1 cellular context compared by ENCODE assay signal in the genomic region with DNA sequence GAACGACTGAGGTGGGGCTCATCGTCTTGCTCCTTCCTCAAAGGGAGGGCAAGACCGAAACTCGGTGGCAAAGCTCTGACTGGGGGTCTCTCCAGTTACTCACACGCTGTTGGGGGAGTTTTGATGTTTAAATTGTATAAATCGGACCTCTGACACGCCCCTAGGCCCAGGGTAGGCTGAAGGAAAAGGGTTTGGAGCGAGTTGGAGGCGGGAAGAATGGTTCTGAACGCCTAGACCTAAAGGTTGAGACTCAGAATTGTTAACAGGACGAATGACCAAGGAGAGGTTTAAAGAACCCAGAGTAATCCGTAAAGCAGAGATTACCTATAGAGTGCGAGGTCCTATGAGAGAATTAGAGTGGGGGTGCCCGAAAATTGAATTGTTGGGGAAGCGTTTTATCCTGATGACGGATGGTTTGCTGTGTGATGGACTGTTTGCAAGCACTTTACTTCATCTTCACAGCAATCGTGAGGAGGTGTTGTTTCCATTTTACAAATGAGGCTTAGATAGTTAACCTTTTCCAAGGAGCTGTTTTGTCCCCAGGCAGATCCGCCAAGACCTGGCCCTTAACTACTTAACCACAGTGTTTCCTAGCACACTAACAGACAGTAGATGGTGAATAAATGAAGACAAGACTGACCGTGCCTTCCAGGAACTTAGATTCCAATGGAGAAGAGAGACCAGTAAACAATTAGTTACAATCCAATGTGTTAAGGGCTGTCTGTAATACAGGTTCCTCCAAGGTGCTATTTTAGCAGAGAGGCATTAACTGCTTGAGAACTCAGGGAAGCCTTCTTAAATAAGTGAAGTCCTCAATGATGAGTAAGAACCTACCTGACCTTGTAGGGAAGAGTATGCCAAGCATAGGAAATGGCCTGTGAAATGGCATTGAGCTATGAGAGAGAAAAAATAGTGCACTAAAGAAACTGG.
TF ChIP-seq lines count a peak whose summit lies in the region.

No MANE protein-coding gene starts in this region.

TF ChIP-seq in HepG2, 621 proteins besides CTCF, POLR2A, EP300 and RAD21 (continued from another document and continues in another):
- TF ChIP-seq ARID4A (CRISPR knock-in tag; IDR thresholded peaks at IDR 0.05; ENCODE audit: borderline replicate concordance) (no peak), CREM (IDR thresholded peaks at IDR 0.05) (no peak; the same call in 1 of the 2 replicates), CREM (CRISPR knock-in tag; IDR thresholded peaks at IDR 0.05) (no peak), ARNT2 (CRISPR knock-in tag; IDR thresholded peaks at IDR 0.05; ENCODE audit: low read depth) (no peak), ZNF30 (CRISPR knock-in tag; IDR thresholded peaks at IDR 0.05) (0 out of 2 replicates have a peak, but pooled peaks have one; percentile 44), MTA3 (CRISPR knock-in tag; IDR thresholded peaks at IDR 0.05) (no peak), ZMYM3 (CRISPR knock-in tag; IDR thresholded peaks at IDR 0.05) (no peak), FOXC1 (CRISPR knock-in tag; IDR thresholded peaks at IDR 0.05; ENCODE audit: borderline replicate concordance) (no peak), IRX3 (CRISPR knock-in tag; IDR thresholded peaks at IDR 0.05; ENCODE audit: borderline replicate concordance, low read depth) (peak; percentile 79; the same call in 1 of the 2 replicates), ZNF878 (CRISPR knock-in tag; IDR thresholded peaks at IDR 0.05) (no peak), ZNF251 (CRISPR knock-in tag; IDR thresholded peaks at IDR 0.05) (no peak), ETV5 (CRISPR knock-in tag; IDR thresholded peaks at IDR 0.05; ENCODE audit: borderline replicate concordance) (no peak), AGO2 (optimal IDR thresholded peaks at IDR 0.05; ENCODE audit: low read depth, low read length) (no peak), CEBPB (IDR thresholded peaks at IDR 0.05; ENCODE audit: borderline replicate concordance, low read depth, low read length) (no peak), ZSCAN21 (CRISPR knock-in tag; IDR thresholded peaks at IDR 0.05; ENCODE audit: borderline replicate concordance) (no peak), IRF2 (CRISPR knock-in tag; IDR thresholded peaks at IDR 0.05) (no peak), HES4 (CRISPR knock-in tag; IDR thresholded peaks at IDR 0.05; ENCODE audit: borderline replicate concordance) (no peak; the same call in 1 of the 2 replicates), KMT2B (CRISPR knock-in tag; IDR thresholded peaks at IDR 0.05) (no peak), ERF (CRISPR knock-in tag; IDR thresholded peaks at IDR 0.05) (no peak), HMG20B (CRISPR knock-in tag; conservative IDR thresholded peaks at IDR 0.05) (no peak), KDM5B (CRISPR knock-in tag; IDR thresholded peaks at IDR 0.05; ENCODE audit: borderline replicate concordance) (no peak), MYC (CRISPR knock-in tag; IDR thresholded peaks at IDR 0.05; ENCODE audit: borderline replicate concordance) (no peak), PCBP2 (optimal IDR thresholded peaks at IDR 0.05; ENCODE audit: low read depth, low read length, poor library complexity, severe bottlenecking) (no peak), ZUFSP (CRISPR knock-in tag; IDR thresholded peaks at IDR 0.05; ENCODE audit: borderline replicate concordance) (no peak), SOX6 (IDR thresholded peaks at IDR 0.05) (no peak), SOX6 (CRISPR knock-in tag; IDR thresholded peaks at IDR 0.05) (no peak), NFYB (CRISPR knock-in tag; IDR thresholded peaks at IDR 0.05) (no peak), SIN3B (IDR thresholded peaks at IDR 0.05; ENCODE audit: low read length) (0 out of 2 replicates have a peak, but pooled peaks have one; percentile 33), NBN (conservative IDR thresholded peaks at IDR 0.05) (no peak), NCOR1 (IDR thresholded peaks at IDR 0.05; ENCODE audit: borderline replicate concordance, low read length) (no peak), ZNF687 (CRISPR knock-in tag; IDR thresholded peaks at IDR 0.05) (no peak; the same call in 1 of the 2 replicates), HNF1B (CRISPR knock-in tag; IDR thresholded peaks at IDR 0.05) (peak; percentile 77; the same call in 1 of the 2 replicates)
- TF ChIP-seq, protein P1, sequence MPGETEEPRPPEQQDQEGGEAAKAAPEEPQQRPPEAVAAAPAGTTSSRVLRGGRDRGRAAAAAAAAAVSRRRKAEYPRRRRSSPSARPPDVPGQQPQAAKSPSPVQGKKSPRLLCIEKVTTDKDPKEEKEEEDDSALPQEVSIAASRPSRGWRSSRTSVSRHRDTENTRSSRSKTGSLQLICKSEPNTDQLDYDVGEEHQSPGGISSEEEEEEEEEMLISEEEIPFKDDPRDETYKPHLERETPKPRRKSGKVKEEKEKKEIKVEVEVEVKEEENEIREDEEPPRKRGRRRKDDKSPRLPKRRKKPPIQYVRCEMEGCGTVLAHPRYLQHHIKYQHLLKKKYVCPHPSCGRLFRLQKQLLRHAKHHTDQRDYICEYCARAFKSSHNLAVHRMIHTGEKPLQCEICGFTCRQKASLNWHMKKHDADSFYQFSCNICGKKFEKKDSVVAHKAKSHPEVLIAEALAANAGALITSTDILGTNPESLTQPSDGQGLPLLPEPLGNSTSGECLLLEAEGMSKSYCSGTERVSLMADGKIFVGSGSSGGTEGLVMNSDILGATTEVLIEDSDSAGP (CRISPR knock-in tag; IDR thresholded peaks at IDR 0.05; ENCODE audit: borderline replicate concordance), result no peak
- TF ChIP-seq, protein P2, sequence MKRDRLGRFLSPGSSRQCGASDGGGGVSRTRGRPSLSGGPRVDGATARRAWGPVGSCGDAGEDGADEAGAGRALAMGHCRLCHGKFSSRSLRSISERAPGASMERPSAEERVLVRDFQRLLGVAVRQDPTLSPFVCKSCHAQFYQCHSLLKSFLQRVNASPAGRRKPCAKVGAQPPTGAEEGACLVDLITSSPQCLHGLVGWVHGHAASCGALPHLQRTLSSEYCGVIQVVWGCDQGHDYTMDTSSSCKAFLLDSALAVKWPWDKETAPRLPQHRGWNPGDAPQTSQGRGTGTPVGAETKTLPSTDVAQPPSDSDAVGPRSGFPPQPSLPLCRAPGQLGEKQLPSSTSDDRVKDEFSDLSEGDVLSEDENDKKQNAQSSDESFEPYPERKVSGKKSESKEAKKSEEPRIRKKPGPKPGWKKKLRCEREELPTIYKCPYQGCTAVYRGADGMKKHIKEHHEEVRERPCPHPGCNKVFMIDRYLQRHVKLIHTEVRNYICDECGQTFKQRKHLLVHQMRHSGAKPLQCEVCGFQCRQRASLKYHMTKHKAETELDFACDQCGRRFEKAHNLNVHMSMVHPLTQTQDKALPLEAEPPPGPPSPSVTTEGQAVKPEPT (CRISPR knock-in tag; IDR thresholded peaks at IDR 0.05; ENCODE audit: low read depth), result no peak
- TF ChIP-seq, protein P3, sequence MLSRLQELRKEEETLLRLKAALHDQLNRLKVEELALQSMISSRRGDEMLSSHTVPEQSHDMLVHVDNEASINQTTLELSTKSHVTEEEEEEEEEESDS (CRISPR knock-in tag; IDR thresholded peaks at IDR 0.05; ENCODE audit: borderline replicate concordance), result no peak
- TF ChIP-seq, protein P4, sequence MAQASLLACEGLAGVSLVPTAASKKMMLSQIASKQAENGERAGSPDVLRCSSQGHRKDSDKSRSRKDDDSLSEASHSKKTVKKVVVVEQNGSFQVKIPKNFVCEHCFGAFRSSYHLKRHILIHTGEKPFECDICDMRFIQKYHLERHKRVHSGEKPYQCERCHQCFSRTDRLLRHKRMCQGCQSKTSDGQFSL (CRISPR knock-in tag; IDR thresholded peaks at IDR 0.05), result no peak
- TF ChIP-seq, protein P5, sequence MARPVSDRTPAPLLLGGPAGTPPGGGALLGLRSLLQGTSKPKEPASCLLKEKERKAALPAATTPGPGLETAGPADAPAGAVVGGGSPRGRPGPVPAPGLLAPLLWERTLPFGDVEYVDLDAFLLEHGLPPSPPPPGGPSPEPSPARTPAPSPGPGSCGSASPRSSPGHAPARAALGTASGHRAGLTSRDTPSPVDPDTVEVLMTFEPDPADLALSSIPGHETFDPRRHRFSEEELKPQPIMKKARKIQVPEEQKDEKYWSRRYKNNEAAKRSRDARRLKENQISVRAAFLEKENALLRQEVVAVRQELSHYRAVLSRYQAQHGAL (CRISPR knock-in tag; IDR thresholded peaks at IDR 0.05; ENCODE audit: not compliant biosample characterization), result no peak
- TF ChIP-seq, protein P6, sequence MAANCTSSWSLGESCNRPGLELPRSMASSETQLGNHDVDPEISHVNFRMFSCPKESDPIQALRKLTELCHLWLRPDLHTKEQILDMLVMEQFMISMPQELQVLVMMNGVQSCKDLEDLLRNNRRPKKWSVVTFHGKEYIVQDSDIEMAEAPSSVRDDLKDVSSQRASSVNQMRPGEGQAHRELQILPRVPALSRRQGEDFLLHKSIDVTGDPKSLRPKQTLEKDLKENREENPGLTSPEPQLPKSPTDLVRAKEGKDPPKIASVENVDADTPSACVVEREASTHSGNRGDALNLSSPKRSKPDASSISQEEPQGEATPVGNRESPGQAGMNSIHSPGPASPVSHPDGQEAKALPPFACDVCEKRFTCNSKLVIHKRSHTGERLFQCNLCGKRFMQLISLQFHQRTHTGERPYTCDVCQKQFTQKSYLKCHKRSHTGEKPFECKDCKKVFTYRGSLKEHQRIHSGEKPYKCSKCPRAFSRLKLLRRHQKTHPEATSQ (CRISPR knock-in tag; IDR thresholded peaks at IDR 0.05; ENCODE audit: borderline replicate concordance), result no peak; the same call in 1 of the 2 replicates
